Comparison of ENCODE assay signal across 29 cellular contexts in genomic region chr10:131006458-131007256, GRCh38.
"Had no signal": no experiment of that assay in that cellular context is flagged by ENCODE, and none has a peak within 500 bp of the region (broad histone marks: within the 10 kb centered on the region; RNA-seq: fewer than 3 reads in every experiment).

No MANE protein-coding gene starts in this region.

- H3K36me3 Mint-ChIP-seq: activated naive CD4-positive, alpha-beta T cell treated with anti-CD3 and anti-CD28 coated beads, Interleukin-2, amount 10 ng/mL, durations not matched to agents 7 days and 5 days; activated naive CD4-positive, alpha-beta T cell treated with anti-CD3 and anti-CD28 coated beads, Interleukin-2, amount 50 U/mL, for 72 hours; activated naive CD8-positive, alpha-beta T cell treated with anti-CD3 and anti-CD28 coated beads, Interleukin-2, amount 10 ng/mL, durations not matched to agents 7 days and 5 days; brain had no signal

- H3K4me1 Mint-ChIP-seq: activated naive CD4-positive, alpha-beta T cell treated with anti-CD3 and anti-CD28 coated beads, Interleukin-2, amount 10 ng/mL, durations not matched to agents 7 days and 5 days; activated naive CD8-positive, alpha-beta T cell treated with anti-CD3 and anti-CD28 coated beads, Interleukin-2, amount 10 ng/mL, durations not matched to agents 7 days and 5 days; central memory CD8-positive, alpha-beta T cell had no signal

- ATAC-seq: activated CD8-positive, alpha-beta T cell treated with anti-CD3 and anti-CD28 coated beads for 36 hours; activated naive CD4-positive, alpha-beta T cell treated with anti-CD3 and anti-CD28 coated beads, Interleukin-2, amount 50 U/mL, for 72 hours; activated T-cell treated with anti-CD3 and anti-CD28 coated beads, Interleukin-2, amount 50 U/mL, for 72 hours; gastroesophageal sphincter; heart right ventricle had no signal

- H3K27me3 ChIP-seq: ascending aorta had no signal

- H3K4me3 Mint-ChIP-seq: activated CD8-positive, alpha-beta T cell treated with anti-CD3 and anti-CD28 coated beads for 36 hours; activated naive CD4-positive, alpha-beta T cell treated with anti-CD3 and anti-CD28 coated beads, Interleukin-2, amount 10 ng/mL, durations not matched to agents 7 days and 5 days; activated naive CD8-positive, alpha-beta T cell treated with anti-CD3 and anti-CD28 coated beads, Interleukin-2, amount 10 ng/mL, durations not matched to agents 7 days and 5 days; activated T-cell treated with anti-CD3 and anti-CD28 coated beads, Interleukin-2, amount 50 U/mL, for 24 hours; activated T-cell treated with anti-CD3 and anti-CD28 coated beads, Interleukin-2, amount 50 U/mL, for 72 hours; brain; central memory CD8-positive, alpha-beta T cell had no signal

- FAIRE-seq: colon, endometrium, endothelial cell of umbilical vein had no signal

- H3K36me3 ChIP-seq: ascending aorta, breast epithelium, cardiac muscle cell, esophagus squamous epithelium, gastroesophageal sphincter, heart right ventricle had no signal

- DNase-seq: activated CD4-positive, alpha-beta T cell treated with anti-CD3 and anti-CD28 coated beads for 1 hour; activated CD4-positive, alpha-beta T cell treated with anti-CD3 and anti-CD28 coated beads for 48 hours; activated CD4-positive, alpha-beta T cell treated with anti-CD3 and anti-CD28 coated beads, Interleukin-2, amount 50 U/mL, for 1 hour; activated CD4-positive, alpha-beta T cell treated with anti-CD3 and anti-CD28 coated beads, Interleukin-2, amount 50 U/mL, for 48 hours; activated CD8-positive, alpha-beta memory T cell treated with anti-CD3 and anti-CD28 coated beads, Interleukin-2, amount 50 U/mL, for 48 hours; activated CD8-positive, alpha-beta T cell treated with anti-CD3 and anti-CD28 coated beads for 36 hours; activated gamma-delta T cell; activated naive CD4-positive, alpha-beta T cell; activated naive CD4-positive, alpha-beta T cell treated with anti-CD3 and anti-CD28 coated beads, Interleukin-2, amount 10 ng/mL, durations not matched to agents 7 days and 5 days; activated naive CD8-positive, alpha-beta T cell treated with anti-CD3 and anti-CD28 coated beads, Interleukin-2, amount 10 ng/mL, durations not matched to agents 7 days and 5 days; activated T-cell treated with anti-CD3 and anti-CD28 coated beads for 4 hours; activated T-cell treated with anti-CD3 and anti-CD28 coated beads, Interleukin-2, amount 50 U/mL, for 24 hours; activated T-cell treated with anti-CD3 and anti-CD28 coated beads, Interleukin-2, amount 50 U/mL, for 72 hours; effector CD8-positive, alpha-beta T cell; esophagus squamous epithelium; foreskin melanocyte; heart right ventricle; T-helper 2 cell had no signal

- H3K9me3 ChIP-seq: breast epithelium, esophagus squamous epithelium, gastroesophageal sphincter had no signal

- H3K4me1 ChIP-seq: ascending aorta, breast epithelium, esophagus squamous epithelium, gastroesophageal sphincter, heart right ventricle had no signal

- H3K27ac ChIP-seq: ascending aorta, breast epithelium, cardiac muscle cell, epithelial cell of prostate, esophagus squamous epithelium, gastroesophageal sphincter, heart right ventricle had no signal

- H3K4me3 ChIP-seq: ascending aorta, breast epithelium, cardiac muscle cell, esophagus squamous epithelium, gastroesophageal sphincter, heart right ventricle had no signal

- H3K27me3 Mint-ChIP-seq: activated CD8-positive, alpha-beta T cell treated with anti-CD3 and anti-CD28 coated beads for 36 hours; activated naive CD8-positive, alpha-beta T cell treated with anti-CD3 and anti-CD28 coated beads, Interleukin-2, amount 10 ng/mL, durations not matched to agents 7 days and 5 days; activated T-cell treated with anti-CD3 and anti-CD28 coated beads, Interleukin-2, amount 50 U/mL, for 24 hours; central memory CD8-positive, alpha-beta T cell had no signal

- H3K27ac Mint-ChIP-seq: activated CD8-positive, alpha-beta T cell treated with anti-CD3 and anti-CD28 coated beads for 36 hours; activated naive CD4-positive, alpha-beta T cell treated with anti-CD3 and anti-CD28 coated beads, Interleukin-2, amount 10 ng/mL, durations not matched to agents 7 days and 5 days; activated naive CD4-positive, alpha-beta T cell treated with anti-CD3 and anti-CD28 coated beads, Interleukin-2, amount 50 U/mL, for 72 hours; activated naive CD8-positive, alpha-beta T cell treated with anti-CD3 and anti-CD28 coated beads, Interleukin-2, amount 10 ng/mL, durations not matched to agents 7 days and 5 days; activated T-cell treated with anti-CD3 and anti-CD28 coated beads, Interleukin-2, amount 50 U/mL, for 24 hours; activated T-cell treated with anti-CD3 and anti-CD28 coated beads, Interleukin-2, amount 50 U/mL, for 72 hours; brain had no signal
